In the genomic region with DNA sequence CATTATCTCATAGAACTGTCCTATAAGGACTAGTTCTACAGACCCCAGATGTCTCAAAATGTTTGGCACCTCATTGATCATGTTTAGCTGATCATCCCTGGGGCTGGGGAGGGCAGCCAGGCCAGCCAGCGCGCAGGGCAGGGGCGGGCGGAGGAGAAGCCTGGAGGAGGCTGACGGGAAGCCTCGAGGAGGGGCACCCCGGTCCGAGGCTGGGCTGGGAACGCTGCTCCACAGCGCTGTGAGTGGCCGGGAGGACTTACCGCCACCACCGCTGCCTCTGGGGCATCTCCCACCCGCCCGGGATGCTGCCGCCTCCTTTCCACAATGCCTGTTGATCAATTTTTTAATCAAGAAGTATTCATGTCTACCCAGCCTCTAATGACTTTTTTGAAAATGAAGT, we compare ENCODE assay signal across 28 cellular contexts.
"Had no signal": no experiment of that assay in that cellular context is flagged by ENCODE, and none has a peak within 500 bp of the region (broad histone marks: within the 10 kb centered on the region; RNA-seq: fewer than 3 reads in every experiment).

No MANE protein-coding gene starts in this region.

- H3K27ac ChIP-seq: neutrophil, ovary, parathyroid adenoma, psoas muscle, right lobe of liver, sigmoid colon, stomach, tibial artery, transverse colon, upper lobe of left lung, vagina had no signal

- H3K4me1 Mint-ChIP-seq: naive thymus-derived CD8-positive, alpha-beta T cell; neural crest cell; stimulated activated effector memory CD8-positive, alpha-beta T cell treated with anti-CD3 and anti-CD28 coated beads, Interleukin-12 subunit alpha, Interleukin-12 subunit beta, amount 100 ng/mL, for 72 hours; stimulated activated naive B cell treated with anti-CD40 and anti-IgM and Interleukin-4, amounts not matched to agents 10 μg/mL and 1 μg/mL and 100 μg/mL, for 72 hours had no signal

- H3K27me3 Mint-ChIP-seq: progenitor cell of endocrine pancreas; stimulated activated naive B cell treated with anti-CD40 and anti-IgM and Interleukin-4, amounts not matched to agents 10 μg/mL and 1 μg/mL and 100 μg/mL, for 72 hours had no signal

- H3K9me3 ChIP-seq: neutrophil, ovary, psoas muscle, right lobe of liver, sigmoid colon, stomach, tibial artery, transverse colon, upper lobe of left lung, vagina had no signal

- H2AFZ ChIP-seq: parathyroid adenoma had no signal

- ATAC-seq: naive thymus-derived CD8-positive, alpha-beta T cell; natural killer cell treated with Interleukin-12 subunit alpha and Interleukin-12 subunit beta and Interleukin-15 and Interleukin-18, amount 100 ng/mL, for 72 hours; psoas muscle; right cardiac atrium; stimulated activated effector memory CD8-positive, alpha-beta T cell treated with anti-CD3 and anti-CD28 coated beads, Interleukin-12 subunit alpha, Interleukin-12 subunit beta, amount 100 ng/mL, for 72 hours; stimulated activated naive B cell treated with anti-CD40 and anti-IgM and Interleukin-4, amounts not matched to agents 10 μg/mL and 1 μg/mL and 100 μg/mL, for 72 hours had no signal

- H3K27me3 ChIP-seq: neutrophil, ovary, right lobe of liver, sigmoid colon, stomach, tibial artery, transverse colon, upper lobe of left lung, vagina had no signal

- H3K9ac ChIP-seq: parathyroid adenoma had no signal

- H3K27ac Mint-ChIP-seq: naive thymus-derived CD8-positive, alpha-beta T cell; natural killer cell treated with Interleukin-12 subunit alpha and Interleukin-12 subunit beta and Interleukin-15 and Interleukin-18, amount 100 ng/mL, for 72 hours; nephron progenitor cell; progenitor cell of endocrine pancreas; stimulated activated effector memory CD8-positive, alpha-beta T cell treated with anti-CD3 and anti-CD28 coated beads, Interleukin-12 subunit alpha, Interleukin-12 subunit beta, amount 100 ng/mL, for 72 hours; stimulated activated naive B cell treated with anti-CD40 and anti-IgM and Interleukin-4, amounts not matched to agents 10 μg/mL and 1 μg/mL and 100 μg/mL, for 72 hours; stimulated activated naive CD8-positive, alpha-beta T cell treated with anti-CD3 and anti-CD28 coated beads, Interleukin-15, Interleukin-2, amounts not matched to agents 100 ng/mL and 50 ng/mL, for 24 hours had no signal

- H3K36me3 ChIP-seq: neutrophil, ovary, right lobe of liver, sigmoid colon, stomach, tibial artery, transverse colon, upper lobe of left lung, vagina had no signal

- H3K4me1 ChIP-seq: psoas muscle, right lobe of liver, stomach, tibial artery, transverse colon, upper lobe of left lung, vagina had no signal

- H3K4me3 Mint-ChIP-seq: naive thymus-derived CD8-positive, alpha-beta T cell; natural killer cell treated with Interleukin-12 subunit alpha and Interleukin-12 subunit beta and Interleukin-15 and Interleukin-18, amount 100 ng/mL, for 72 hours; nephron progenitor cell; neural crest cell; stimulated activated effector memory CD8-positive, alpha-beta T cell treated with anti-CD3 and anti-CD28 coated beads, Interleukin-12 subunit alpha, Interleukin-12 subunit beta, amount 100 ng/mL, for 72 hours; stimulated activated naive B cell treated with anti-CD40 and anti-IgM and Interleukin-4, amounts not matched to agents 10 μg/mL and 1 μg/mL and 100 μg/mL, for 72 hours; stimulated activated naive CD8-positive, alpha-beta T cell treated with anti-CD3 and anti-CD28 coated beads, Interleukin-15, Interleukin-2, amounts not matched to agents 100 ng/mL and 50 ng/mL, for 24 hours had no signal

- H3K36me3 Mint-ChIP-seq: naive thymus-derived CD8-positive, alpha-beta T cell; natural killer cell treated with Interleukin-12 subunit alpha and Interleukin-12 subunit beta and Interleukin-15 and Interleukin-18, amount 100 ng/mL, for 72 hours; stimulated activated effector memory CD8-positive, alpha-beta T cell treated with anti-CD3 and anti-CD28 coated beads, Interleukin-12 subunit alpha, Interleukin-12 subunit beta, amount 100 ng/mL, for 72 hours; stimulated activated naive B cell treated with anti-CD40 and anti-IgM and Interleukin-4, amounts not matched to agents 10 μg/mL and 1 μg/mL and 100 μg/mL, for 72 hours had no signal

- H3K4me3 ChIP-seq: ovary, psoas muscle, right lobe of liver, sigmoid colon, stomach, tibial artery, transverse colon, upper lobe of left lung, vagina had no signal

- FAIRE-seq: small intestine, urothelium cell line had no signal

- H3K9me3 Mint-ChIP-seq: naive thymus-derived CD8-positive, alpha-beta T cell; natural killer cell treated with Interleukin-12 subunit alpha and Interleukin-12 subunit beta and Interleukin-15 and Interleukin-18, amount 100 ng/mL, for 72 hours; nephron progenitor cell; neural crest cell; stimulated activated effector memory CD8-positive, alpha-beta T cell treated with anti-CD3 and anti-CD28 coated beads, Interleukin-12 subunit alpha, Interleukin-12 subunit beta, amount 100 ng/mL, for 72 hours; stimulated activated naive B cell treated with anti-CD40 and anti-IgM and Interleukin-4, amounts not matched to agents 10 μg/mL and 1 μg/mL and 100 μg/mL, for 72 hours; stimulated activated naive CD8-positive, alpha-beta T cell treated with anti-CD3 and anti-CD28 coated beads, Interleukin-15, Interleukin-2, amounts not matched to agents 100 ng/mL and 50 ng/mL, for 24 hours had no signal

- DNase-seq: naive thymus-derived CD8-positive, alpha-beta T cell; nephron progenitor cell; nucleus accumbens; ovary; psoas muscle; right cardiac atrium; right lobe of liver; sigmoid colon; small intestine; stimulated activated CD4-positive, alpha-beta T cell treated with anti-CD3 and anti-CD28 coated beads, Interleukin-15, amount 100 ng/mL, for 24 hours; stimulated activated CD4-positive, alpha-beta T cell treated with anti-CD3 and anti-CD28 coated beads, Interleukin-2, amount 100 ng/mL, for 24 hours; stimulated activated CD4-positive, alpha-beta T cell treated with anti-CD3 and anti-CD28 coated beads, Interleukin-2, amount 100 ng/mL, for 48 hours; stimulated activated CD4-positive, alpha-beta T cell treated with anti-CD3 and anti-CD28 coated beads, Interleukin-4, amount 100 ng/mL, for 24 hours; stimulated activated naive B cell treated with anti-CD40 and anti-IgM and Interleukin-4, amounts not matched to agents 10 μg/mL and 1 μg/mL and 100 μg/mL, for 72 hours; stimulated activated naive CD4-positive, alpha-beta T cell treated with Interleukin-2 at 50 U/mL for 16 hours; stomach; tibial artery; transverse colon had no signal

- H3K79me2 ChIP-seq: parathyroid adenoma had no signal
